22 cellular contexts compared by ENCODE assay signal in the genomic region with DNA sequence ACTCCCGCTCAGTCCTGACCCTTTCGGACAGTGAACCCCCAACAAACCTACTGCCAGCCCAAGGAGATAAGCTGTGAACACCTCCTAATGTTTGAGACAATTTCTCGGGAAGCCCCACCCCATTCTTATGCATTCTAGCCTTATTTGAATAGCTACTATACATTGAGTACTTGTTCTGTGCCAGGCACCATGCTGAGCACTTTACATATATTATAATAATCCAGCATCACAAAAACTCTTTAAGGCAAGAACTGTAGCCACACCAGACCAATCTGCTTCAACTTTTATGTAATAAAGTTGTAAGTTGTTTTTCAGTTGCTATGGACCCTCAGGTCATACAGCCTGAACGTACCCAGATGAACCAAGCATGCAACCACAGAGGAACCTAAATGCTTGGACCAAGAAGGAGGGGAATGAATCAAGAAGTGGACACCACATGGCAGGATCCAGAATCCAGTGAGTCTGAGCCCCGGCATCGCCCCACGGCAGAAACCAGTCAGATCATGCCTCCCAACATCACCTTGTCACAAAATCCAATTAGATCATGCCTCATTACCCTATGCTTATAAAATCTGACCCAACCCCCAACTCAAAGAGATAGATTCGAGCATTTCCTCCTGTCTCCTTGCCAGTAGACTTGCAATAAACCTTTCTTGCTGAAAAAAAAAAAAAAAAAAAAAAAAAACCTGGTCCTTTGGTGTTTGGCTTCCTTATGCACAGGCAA.
"Had no signal": no experiment of that assay in that cellular context is flagged by ENCODE, and none has a peak within 500 bp of the region (broad histone marks: within the 10 kb centered on the region; RNA-seq: fewer than 3 reads in every experiment).

No MANE protein-coding gene starts in this region.

- H3K27ac Mint-ChIP-seq: activated CD8-positive, alpha-beta T cell treated with anti-CD3 and anti-CD28 coated beads, Interleukin-2, amount 10 ng/mL, durations not matched to agents 7 days and 5 days; activated naive CD4-positive, alpha-beta T cell treated with anti-CD3 and anti-CD28 coated beads, Interleukin-2, amount 50 U/mL, for 72 hours; dendritic cell treated with granulocyte-macrophage colony-stimulating factor and Interleukin-4, amounts not matched to agents 40 ng/mL and 50 ng/mL, for 4 days; natural killer cell; progenitor cell of endocrine pancreas; stimulated activated naive B cell treated with anti-CD40 and anti-IgM and Interleukin-4, amounts not matched to agents 10 μg/mL and 1 μg/mL and 100 μg/mL, for 72 hours had no signal

- DNase-seq: activated CD4-positive, alpha-beta T cell treated with anti-CD3 and anti-CD28 coated beads, Interleukin-2, amount 50 U/mL, for 1 hour; activated CD4-positive, CD25-positive, alpha-beta regulatory T cell treated with anti-CD3 and anti-CD28 coated beads, Interleukin-2, amount 50 U/mL, for 72 hours; activated CD8-positive, alpha-beta T cell treated with anti-CD3 and anti-CD28 coated beads, Interleukin-2, amount 10 ng/mL, durations not matched to agents 7 days and 5 days; activated gamma-delta T cell treated with Interleukin-2 at 50 U/mL for 16 hours; aorta; caudate nucleus; effector CD4-positive, alpha-beta T cell; heart right ventricle; left ventricle myocardium superior; mammary epithelial cell; midbrain; natural killer cell; retina; stimulated activated CD4-positive, alpha-beta T cell treated with anti-CD3 and anti-CD28 coated beads, Interleukin-2, amount 100 ng/mL, for 48 hours; stimulated activated CD8-positive, alpha-beta memory T cell treated with anti-CD3 and anti-CD28 coated beads, Interleukin-4, amount 100 ng/mL, for 48 hours; stimulated activated naive B cell treated with anti-CD40 and anti-IgM and Interleukin-4, amounts not matched to agents 10 μg/mL and 1 μg/mL and 100 μg/mL, for 72 hours; transverse colon had no signal

- H3K4me1 Mint-ChIP-seq: natural killer cell; stimulated activated naive B cell treated with anti-CD40 and anti-IgM and Interleukin-4, amounts not matched to agents 10 μg/mL and 1 μg/mL and 100 μg/mL, for 72 hours had no signal

- H3K27me3 Mint-ChIP-seq: brain; dendritic cell treated with granulocyte-macrophage colony-stimulating factor and Interleukin-4, amounts not matched to agents 40 ng/mL and 50 ng/mL, for 4 days; stimulated activated naive B cell treated with anti-CD40 and anti-IgM and Interleukin-4, amounts not matched to agents 10 μg/mL and 1 μg/mL and 100 μg/mL, for 72 hours had no signal

- H3K4me3 ChIP-seq: heart right ventricle, transverse colon had no signal

- H3K9me3 ChIP-seq: heart right ventricle, transverse colon had no signal

- H3K9me3 Mint-ChIP-seq: dendritic cell treated with granulocyte-macrophage colony-stimulating factor and Interleukin-4, amounts not matched to agents 40 ng/mL and 50 ng/mL, for 4 days had no signal

- H3K36me3 Mint-ChIP-seq: activated naive CD4-positive, alpha-beta T cell treated with anti-CD3 and anti-CD28 coated beads, Interleukin-2, amount 50 U/mL, for 72 hours; brain; natural killer cell; stimulated activated naive B cell treated with anti-CD40 and anti-IgM and Interleukin-4, amounts not matched to agents 10 μg/mL and 1 μg/mL and 100 μg/mL, for 72 hours had no signal

- H3K36me3 ChIP-seq: heart right ventricle, transverse colon had no signal

- H3K4me1 ChIP-seq: transverse colon had no signal

- ATAC-seq: activated CD8-positive, alpha-beta T cell treated with anti-CD3 and anti-CD28 coated beads, Interleukin-2, amount 10 ng/mL, durations not matched to agents 7 days and 5 days; activated naive CD4-positive, alpha-beta T cell treated with anti-CD3 and anti-CD28 coated beads, Interleukin-2, amount 50 U/mL, for 72 hours; heart right ventricle; left ventricle myocardium superior; natural killer cell; stimulated activated naive B cell treated with anti-CD40 and anti-IgM and Interleukin-4, amounts not matched to agents 10 μg/mL and 1 μg/mL and 100 μg/mL, for 72 hours had no signal

- H3K4me3 Mint-ChIP-seq: activated CD8-positive, alpha-beta T cell treated with anti-CD3 and anti-CD28 coated beads, Interleukin-2, amount 10 ng/mL, durations not matched to agents 7 days and 5 days; brain; dendritic cell treated with granulocyte-macrophage colony-stimulating factor and Interleukin-4, amounts not matched to agents 40 ng/mL and 50 ng/mL, for 4 days; natural killer cell; stimulated activated naive B cell treated with anti-CD40 and anti-IgM and Interleukin-4, amounts not matched to agents 10 μg/mL and 1 μg/mL and 100 μg/mL, for 72 hours had no signal

- H3K27ac ChIP-seq: heart right ventricle, transverse colon, VCaP had no signal

- H3K27me3 ChIP-seq: heart right ventricle, transverse colon had no signal
